ENCODE assay signal across 14 cellular contexts in the genomic region with DNA sequence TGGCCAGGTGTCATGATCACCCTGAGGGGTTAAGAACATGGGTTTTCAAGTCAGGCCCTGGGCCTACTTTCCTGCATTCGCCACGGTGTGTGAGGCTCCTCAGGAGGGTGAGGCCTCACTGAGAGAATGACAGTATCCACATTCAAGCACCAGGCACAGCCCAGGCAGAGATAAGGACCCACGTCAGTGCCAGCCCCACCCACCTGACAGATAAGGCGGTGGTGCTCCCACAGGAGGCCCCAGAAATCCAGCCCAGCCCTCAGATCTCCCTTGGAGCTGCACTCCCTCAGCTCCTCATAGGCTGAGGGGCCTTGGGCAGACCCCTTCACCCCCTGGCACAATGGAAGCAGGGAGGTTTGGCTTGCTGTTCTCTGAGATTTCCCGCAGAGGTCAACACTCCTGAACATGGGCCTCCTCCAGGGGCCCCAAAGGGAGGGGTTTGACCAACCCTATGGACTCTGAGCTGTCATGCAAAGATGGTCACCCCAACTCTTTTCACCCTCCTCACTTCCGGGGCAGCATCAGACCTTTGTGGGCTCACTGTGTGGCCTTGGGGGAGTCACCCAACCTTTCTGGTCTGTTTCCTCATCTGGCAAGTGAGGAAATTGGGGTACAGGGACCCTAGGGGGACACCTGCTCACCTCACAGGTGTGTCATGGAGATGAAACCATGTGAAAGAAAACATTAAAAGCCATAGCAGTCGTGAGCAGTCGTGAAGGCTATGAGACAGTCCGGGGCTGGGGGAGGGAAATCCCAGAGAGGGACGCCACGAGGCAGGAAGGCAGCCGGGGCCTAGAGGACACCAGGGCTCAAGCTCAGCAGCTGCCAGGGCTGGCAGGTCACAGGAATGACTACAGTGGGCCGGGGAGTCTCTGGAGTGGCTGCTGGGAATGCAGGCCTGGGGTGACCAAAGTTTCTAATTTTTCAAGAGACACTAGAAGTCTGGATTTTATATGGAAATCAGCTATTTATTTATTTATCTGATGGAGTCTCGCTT. TPM values are rescaled to one million over a fixed set of nuclear protein-coding genes. Genes with fewer than 3 reads are reported as not detected.
DNase-seq lines count a peak whose midpoint lies in the region; ATAC-seq and TF ChIP-seq lines count a peak whose summit lies in the region.
"Had no signal": no experiment of that assay in that cellular context is flagged by ENCODE, and none has a peak within 500 bp of the region (broad histone marks: within the 10 kb centered on the region; RNA-seq: fewer than 3 reads in every experiment).

No MANE protein-coding gene starts in this region.

- H3K27ac ChIP-seq in HEK293 (ENCODE audit: extremely low read depth, low read depth, low read length) (0 out of 2 replicates have a peak overlapping the region, but pooled peaks have one; percentile 8), right atrium auricular region (peak overlapping the region; percentile 55 to 68), sigmoid colon (no peak overlapping the region), prostate gland (no peak overlapping the region)

- intact Hi-C loops in sigmoid colon (cut with DNase I) = no loop called here
- intact Hi-C loops in prostate gland (cut with DNase I) = no loop called here

- TF ChIP-seq CTCF in HEK293 (tag by site-specific recombination; IDR thresholded peaks at IDR 0.05) = no peak
- TF ChIP-seq CTCF in right atrium auricular region (IDR thresholded peaks at IDR 0.05) = no peak
- no peak for TF ChIP-seq CTCF in sigmoid colon (IDR thresholded peaks at IDR 0.05)
- TF ChIP-seq CTCF in GM10266 (IDR thresholded peaks at IDR 0.05; ENCODE audit: control insufficient read depth, insufficient read depth, low read depth, missing control alignments) = no peak
- no peak for TF ChIP-seq CTCF in prostate gland (IDR thresholded peaks at IDR 0.05)

- no peaks in the 10 kb centered on the region for H3K27me3 Mint-ChIP-seq in activated T-helper 17 cell treated with anti-CD3 and anti-CD28 coated beads, Interleukin-2, amount 50 U/mL, for 72 hours

- no peak for ATAC-seq in activated T-helper 17 cell treated with anti-CD3 and anti-CD28 coated beads, Interleukin-2, amount 50 U/mL, for 72 hours (replicated peaks)
- no peak for ATAC-seq in HG03432 (IDR thresholded peaks at IDR 0.05; ENCODE audit: unreplicated experiment)

- H3K9me3 Mint-ChIP-seq in activated T-helper 17 cell treated with anti-CD3 and anti-CD28 coated beads, Interleukin-2, amount 50 U/mL, for 72 hours = no peaks in the 10 kb centered on the region
- H3K9me3 Mint-ChIP-seq: neural crest cell had no signal

- peaks cover 4% of the 10 kb centered on the region for H3K4me1 ChIP-seq in HEK293 (ENCODE audit: control insufficient read depth, insufficient read depth, low read length)
- H3K4me1 ChIP-seq in right atrium auricular region = peaks cover 0 to 47% of the 10 kb centered on the region in 2 donors
- H3K4me1 ChIP-seq in sigmoid colon = peaks cover 0 to 4% (median 0%) of the 10 kb centered on the region in 4 donors
- H3K4me1 ChIP-seq in prostate gland (replicated peaks) = peaks cover 9% of the 10 kb centered on the region

- H3K36me3 ChIP-seq in HEK293 (ENCODE audit: control insufficient read depth in 2 of 2, insufficient read depth in 1 of 2, low read length in 2 of 2) (no peaks in the 10 kb centered on the region), right atrium auricular region (no peaks in the 10 kb centered on the region), sigmoid colon (no peaks in the 10 kb centered on the region), prostate gland (no peaks in the 10 kb centered on the region)
- H3K36me3 ChIP-seq: HAP-1 had no signal

- H3K36me3 Mint-ChIP-seq in activated T-helper 17 cell treated with anti-CD3 and anti-CD28 coated beads, Interleukin-2, amount 50 U/mL, for 72 hours (ENCODE audit: low read depth) = no peaks in the 10 kb centered on the region

- peaks cover 16% of the 10 kb centered on the region for H3K4me1 Mint-ChIP-seq in activated T-helper 17 cell treated with anti-CD3 and anti-CD28 coated beads, Interleukin-2, amount 50 U/mL, for 72 hours

- peak overlapping the region; percentile 78 for H3K27ac Mint-ChIP-seq in activated T-helper 17 cell treated with anti-CD3 and anti-CD28 coated beads, Interleukin-2, amount 50 U/mL, for 72 hours

- DNase-seq in right atrium auricular region (ENCODE audit: low spot score) (peak; percentile 84), sigmoid colon (peak; percentile 39), NCI-H345 (lab: John Stamatoyannopoulos, UW) (no peak), GM10266 (ENCODE audit: extremely low spot score) (no peak), prostate gland (ENCODE audit: low spot score) (no peak)
- DNase-seq: DMS53; NCI-H2029; SIG-M5; stimulated activated CD4-positive, alpha-beta T cell treated with anti-CD3 and anti-CD28 coated beads, Interleukin-4, amount 100 ng/mL, for 4 hours had no signal

- POLR2A ChIA-PET in HEK293 (lab: Yijun Ruan, JAX) = no interaction called here

- no peak for TF ChIP-seq EP300 in sigmoid colon (IDR thresholded peaks at IDR 0.05)

- H3K27me3 ChIP-seq in right atrium auricular region (no peaks in the 10 kb centered on the region), sigmoid colon (no peaks in the 10 kb centered on the region), prostate gland (replicated peaks; ENCODE audit: insufficient read depth) (no peaks in the 10 kb centered on the region)

- WGBS in sigmoid colon, 2 donors = 40 to 66% methylated on average over 14 of the region's 14 CpGs
- WGBS in prostate gland = 70% methylated on average over 14 of the region's 14 CpGs

- TF ChIP-seq POLR2A in sigmoid colon (IDR thresholded peaks at IDR 0.05) (peak in 1 of 2 donors; percentile 75), prostate gland (IDR thresholded peaks at IDR 0.05) (no peak)

- H3K9me3 ChIP-seq in HEK293 (ENCODE audit: control insufficient read depth, insufficient read depth, low read depth, low read length) = no peaks in the 10 kb centered on the region
- H3K9me3 ChIP-seq in right atrium auricular region = no peaks in the 10 kb centered on the region
- no peaks in the 10 kb centered on the region for H3K9me3 ChIP-seq in sigmoid colon
- no peaks in the 10 kb centered on the region for H3K9me3 ChIP-seq in prostate gland
- H3K9me3 ChIP-seq: HAP-1 had no signal

- H3K4me3 ChIP-seq in HEK293 (ENCODE audit: low read depth, low read length) (no peak overlapping the region), right atrium auricular region (no peak overlapping the region), sigmoid colon (no peak overlapping the region), prostate gland (no peak overlapping the region)
- H3K4me3 ChIP-seq: HAP-1 had no signal

- CTCF ChIA-PET in HEK293 (lab: Yijun Ruan, JAX) = no interaction called here

- no peak overlapping the region for H3K4me3 Mint-ChIP-seq in activated T-helper 17 cell treated with anti-CD3 and anti-CD28 coated beads, Interleukin-2, amount 50 U/mL, for 72 hours
- H3K4me3 Mint-ChIP-seq: neural crest cell had no signal

TF ChIP-seq in HEK293, 187 proteins besides CTCF, POLR2A, EP300 and RAD21 (continues in another document):
- TF ChIP-seq ZNF404 (tag by site-specific recombination; IDR thresholded peaks at IDR 0.05) = no peak
- TF ChIP-seq ZNF239 (tag by site-specific recombination; IDR thresholded peaks at IDR 0.05) = no peak
- TF ChIP-seq, protein P1, sequence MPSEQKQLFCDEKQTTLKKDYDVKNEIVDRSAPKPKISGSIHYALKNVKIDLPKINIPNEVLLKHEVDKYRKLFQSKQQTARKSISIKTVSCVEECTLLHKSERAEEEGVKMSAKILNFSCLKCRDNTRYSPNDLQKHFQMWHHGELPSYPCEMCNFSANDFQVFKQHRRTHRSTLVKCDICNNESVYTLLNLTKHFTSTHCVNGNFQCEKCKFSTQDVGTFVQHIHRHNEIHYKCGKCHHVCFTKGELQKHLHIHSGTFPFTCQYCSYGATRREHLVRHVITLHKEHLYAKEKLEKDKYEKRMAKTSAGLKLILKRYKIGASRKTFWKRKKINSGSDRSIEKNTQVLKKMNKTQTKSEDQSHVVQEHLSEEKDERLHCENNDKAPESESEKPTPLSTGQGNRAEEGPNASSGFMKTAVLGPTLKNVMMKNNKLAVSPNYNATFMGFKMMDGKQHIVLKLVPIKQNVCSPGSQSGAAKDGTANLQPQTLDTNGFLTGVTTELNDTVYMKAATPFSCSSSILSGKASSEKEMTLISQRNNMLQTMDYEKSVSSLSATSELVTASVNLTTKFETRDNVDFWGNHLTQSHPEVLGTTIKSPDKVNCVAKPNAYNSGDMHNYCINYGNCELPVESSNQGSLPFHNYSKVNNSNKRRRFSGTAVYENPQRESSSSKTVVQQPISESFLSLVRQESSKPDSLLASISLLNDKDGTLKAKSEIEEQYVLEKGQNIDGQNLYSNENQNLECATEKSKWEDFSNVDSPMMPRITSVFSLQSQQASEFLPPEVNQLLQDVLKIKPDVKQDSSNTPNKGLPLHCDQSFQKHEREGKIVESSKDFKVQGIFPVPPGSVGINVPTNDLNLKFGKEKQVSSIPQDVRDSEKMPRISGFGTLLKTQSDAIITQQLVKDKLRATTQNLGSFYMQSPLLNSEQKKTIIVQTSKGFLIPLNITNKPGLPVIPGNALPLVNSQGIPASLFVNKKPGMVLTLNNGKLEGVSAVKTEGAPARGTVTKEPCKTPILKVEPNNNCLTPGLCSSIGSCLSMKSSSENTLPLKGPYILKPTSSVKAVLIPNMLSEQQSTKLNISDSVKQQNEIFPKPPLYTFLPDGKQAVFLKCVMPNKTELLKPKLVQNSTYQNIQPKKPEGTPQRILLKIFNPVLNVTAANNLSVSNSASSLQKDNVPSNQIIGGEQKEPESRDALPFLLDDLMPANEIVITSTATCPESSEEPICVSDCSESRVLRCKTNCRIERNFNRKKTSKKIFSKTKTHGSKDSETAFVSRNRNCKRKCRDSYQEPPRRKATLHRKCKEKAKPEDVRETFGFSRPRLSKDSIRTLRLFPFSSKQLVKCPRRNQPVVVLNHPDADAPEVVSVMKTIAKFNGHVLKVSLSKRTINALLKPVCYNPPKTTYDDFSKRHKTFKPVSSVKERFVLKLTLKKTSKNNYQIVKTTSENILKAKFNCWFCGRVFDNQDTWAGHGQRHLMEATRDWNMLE (tag by site-specific recombination; conservative IDR thresholded peaks at IDR 0.05; ENCODE audit: low read depth) = no peak
- no peak for TF ChIP-seq PRDM1 (tag by site-specific recombination; IDR thresholded peaks at IDR 0.05)
- TF ChIP-seq ZNF776 (tag by site-specific recombination; IDR thresholded peaks at IDR 0.05; ENCODE audit: borderline replicate concordance) = no peak

RNA-seq across cellular contexts. Expression of a gene that starts 15.4 kb away (rescaled TPM):
- not detected for total RNA-seq in activated T-helper 17 cell treated with anti-CD3 and anti-CD28 coated beads, Interleukin-2, amount 50 U/mL, for 72 hours
- 10 to 100 TPM; 14.4 to 22.4 TPM for total RNA-seq in right atrium auricular region
- total RNA-seq in sigmoid colon = 1 to 10 TPM in 3 of 4 donors, under 1 TPM in 1; 0.99 to 4.7 (median 2.8) TPM
- polyA plus RNA-seq in sigmoid colon = 10 to 100 TPM in 1 of 3 donors, 1 to 10 TPM in 2; 4.2 to 10.2 (median 8.0) TPM
- 10 to 100 TPM; 28.6 to 52.5 TPM for total RNA-seq in prostate gland

RNA-seq across cellular contexts. Expression of a gene that starts 24.0 kb away (rescaled TPM):
- total RNA-seq in activated T-helper 17 cell treated with anti-CD3 and anti-CD28 coated beads, Interleukin-2, amount 50 U/mL, for 72 hours = 10 to 100 TPM; 17.0 to 23.5 TPM
- total RNA-seq in right atrium auricular region (10 to 100 TPM; 56.4 to 80.4 TPM), sigmoid colon (10 to 100 TPM; 64.7 to 85.6 (median 74.4) TPM), prostate gland (10 to 100 TPM; 62.3 to 81.4 TPM)
- 10 to 100 TPM; 28.6 to 39.0 (median 36.8) TPM for polyA plus RNA-seq in sigmoid colon

Comparison
In these comparisons a context has a peak if more than half of its experiments do, and no peak if none do; other contexts are left out.
1. H3K27ac ChIP-seq: peak in HEK293 (single experiment) and right atrium auricular region (2 of 2); none in sigmoid colon (0 of 4) and prostate gland (0 of 2).
2. DNase-seq: peak in right atrium auricular region (single experiment) and sigmoid colon (single experiment); none in NCI-H345 (single experiment), GM10266 (single experiment) and prostate gland (single experiment).